Comparison of ENCODE assay signal across 8 cellular contexts in genomic region chr1:184753608-184754478, GRCh38. TPM values are rescaled to one million over a fixed set of nuclear protein-coding genes. Genes with fewer than 3 reads are reported as not detected.
A peak's percentile ranks its signal among the peaks of the same experiment; 100 is the strongest.
DNase-seq lines count a peak whose midpoint lies in the region; ATAC-seq and TF ChIP-seq lines count a peak whose summit lies in the region.

No MANE protein-coding gene starts in this region.

- peak overlapping the region; percentile 77 for H3K9ac ChIP-seq in IMR-90 (ENCODE audit: low read depth, low read length)
- H3K9ac ChIP-seq in mammary epithelial cell (ENCODE audit: insufficient read depth, low read length): peak overlapping the region; percentile 86

- DNase-seq in CD4-positive, CD25-positive, alpha-beta regulatory T cell: peak in 2 of 3 donors; percentile 34 to 59
- DNase-seq in IMR-90: peak; percentile 29
- peak in 4 of 5 donors; percentile 29 to 54 (median 34) for DNase-seq in T-helper 1 cell
- DNase-seq in mammary epithelial cell: peak; percentile 12
- peak; percentile 78 for DNase-seq in islet precursor cell
- peak; percentile 26 to 36 for DNase-seq in stimulated activated CD4-positive, alpha-beta T cell treated with anti-CD3 and anti-CD28 coated beads, Interleukin-15, amount 100 ng/mL, for 1 hour (ENCODE audit: low read depth in 1 of 2, low spot score in 1 of 2)
- no peak for DNase-seq in SHP77 treated with DMSO at 0.1 percent for 48 hours (lab: John Stamatoyannopoulos, UW)

- peak overlapping the region; percentile 92 for H3K4ac ChIP-seq in IMR-90 (ENCODE audit: low read depth, low read length)

- peak overlapping the region; percentile 94 for H3K27ac ChIP-seq in CD4-positive, CD25-positive, alpha-beta regulatory T cell (ENCODE audit: insufficient read depth, low read length, poor library complexity, severe bottlenecking)
- H3K27ac ChIP-seq in IMR-90 (ENCODE audit: insufficient read depth, low read length) (peak overlapping the region; percentile 86), mammary epithelial cell (ENCODE audit: insufficient read depth, low read depth, low read length) (peak overlapping the region; percentile 70)

- H2BK20ac ChIP-seq in IMR-90 (ENCODE audit: low read depth, low read length): no peak overlapping the region

- peak overlapping the region; percentile 86 for H2BK5ac ChIP-seq in IMR-90 (ENCODE audit: low read depth, low read length, poor library complexity, severe bottlenecking)

- peak overlapping the region; percentile 2; the same call in 1 of the 2 replicates for H4K91ac ChIP-seq in IMR-90 (ENCODE audit: insufficient read depth, low read depth, low read length)

- POLR2A ChIA-PET in IMR-90 (lab: Charles Lee; ENCODE audit: unreplicated experiment): interaction anchor here (0.5 kb wide), 1 partner anchor 367 kb away, joined by 3 read pairs; the partner anchor contains the start of gene C1orf21

- H3K14ac ChIP-seq in IMR-90 (replicated peaks; ENCODE audit: low read depth, low read length): peak overlapping the region; percentile 96

- no peaks in the 10 kb centered on the region for H3K36me3 ChIP-seq in CD4-positive, CD25-positive, alpha-beta regulatory T cell (ENCODE audit: control insufficient read depth, insufficient read depth, low read length)
- no peaks in the 10 kb centered on the region for H3K36me3 ChIP-seq in IMR-90 (ENCODE audit: control insufficient read depth, insufficient read depth, low read length)
- no peaks in the 10 kb centered on the region for H3K36me3 ChIP-seq in mammary epithelial cell (ENCODE audit: insufficient read depth, low read length)

- no peak for TF ChIP-seq RAD21 in IMR-90 (IDR thresholded peaks at IDR 0.05; ENCODE audit: low read length)

- H4K5ac ChIP-seq in IMR-90 (ENCODE audit: low read depth, low read length): no peak overlapping the region

- H3K9me3 Mint-ChIP-seq in CD4-positive, CD25-positive, alpha-beta regulatory T cell: no peaks in the 10 kb centered on the region

- no peaks in the 10 kb centered on the region for H3K9me3 ChIP-seq in CD4-positive, CD25-positive, alpha-beta regulatory T cell (ENCODE audit: control insufficient read depth in 2 of 2, low read length in 2 of 2)
- H3K9me3 ChIP-seq in IMR-90 (ENCODE audit: control insufficient read depth, insufficient read depth, low read length) (no peaks in the 10 kb centered on the region), mammary epithelial cell (replicated peaks; ENCODE audit: insufficient read depth, low read length) (no peaks in the 10 kb centered on the region)

- H3K56ac ChIP-seq in IMR-90 (ENCODE audit: extremely low read depth, insufficient read depth, low read length): peak overlapping the region; percentile 78

- H4K20me1 ChIP-seq in IMR-90 (ENCODE audit: insufficient read depth, low read length) (peaks cover 5% of the 10 kb centered on the region; the same call in 1 of the 2 replicates), mammary epithelial cell (ENCODE audit: insufficient read depth, low read length) (no peaks in the 10 kb centered on the region)

- H3K4me1 ChIP-seq in CD4-positive, CD25-positive, alpha-beta regulatory T cell (ENCODE audit: control insufficient read depth, insufficient read depth, low read length, poor library complexity, severe bottlenecking): peaks cover 37% of the 10 kb centered on the region
- H3K4me1 ChIP-seq in IMR-90 (ENCODE audit: control insufficient read depth, insufficient read depth, low read length): no peaks in the 10 kb centered on the region
- peaks cover 5% of the 10 kb centered on the region for H3K4me1 ChIP-seq in mammary epithelial cell (ENCODE audit: insufficient read depth, low read length)

- 0% methylated on average over 30 of the region's 43 CpGs; no CpG with 5 or more reads in 1 of the 2 experiments for WGBS in IMR-90 (ENCODE audit: extremely low coverage in 2 of 2, insufficient read length in 1 of 2), 2 experiments
- 2% methylated on average over 20 of the region's 43 CpGs for WGBS in mammary epithelial cell (ENCODE audit: low coverage, missing lambda C conversion rate)

- H3K27me3 ChIP-seq in CD4-positive, CD25-positive, alpha-beta regulatory T cell (ENCODE audit: control insufficient read depth, insufficient read depth, low read length): no peaks in the 10 kb centered on the region
- H3K27me3 ChIP-seq in IMR-90 (ENCODE audit: control insufficient read depth, insufficient read depth, low read length): no peaks in the 10 kb centered on the region
- no peaks in the 10 kb centered on the region for H3K27me3 ChIP-seq in mammary epithelial cell (ENCODE audit: insufficient read depth, low read length)

- H3K27me3 Mint-ChIP-seq in CD4-positive, CD25-positive, alpha-beta regulatory T cell: no peaks in the 10 kb centered on the region

- peaks cover 0 to 24% of the 10 kb centered on the region in 2 experiments; a peak in 2 of 4 replicates for H3K79me1 ChIP-seq in IMR-90 (ENCODE audit: low read depth in 1 of 2, low read length in 2 of 2)

- H3K4me3 ChIP-seq in CD4-positive, CD25-positive, alpha-beta regulatory T cell (ENCODE audit: low read depth, low read length): peak overlapping the region; percentile 99
- H3K4me3 ChIP-seq in IMR-90 (ENCODE audit: insufficient read depth, low read depth, low read length) (peak overlapping the region; percentile 74), mammary epithelial cell (replicated peaks in 1 of 3; ENCODE audit: insufficient read depth in 1 of 3, low read depth in 2 of 3, low read length in 3 of 3) (peak overlapping the region; percentile 81 to 100 (median 90))

- BruUV-seq in IMR-90 (replicated peaks; lab: Mats Ljungman, UMichigan): no TSS peak
- TSS peak; percentile 35 for BruUV-seq in mammary epithelial cell (replicated peaks; lab: Mats Ljungman, UMichigan)

- H2AK5ac ChIP-seq in IMR-90 (ENCODE audit: low read depth, low read length): peak overlapping the region; percentile 66

- H3K18ac ChIP-seq in IMR-90 (ENCODE audit: low read depth, low read length): no peak overlapping the region

- H3K4me1 Mint-ChIP-seq in CD4-positive, CD25-positive, alpha-beta regulatory T cell: peaks cover 26 to 63% (median 50%) of the 10 kb centered on the region in 4 donors

- no peak for ATAC-seq in CD4-positive, CD25-positive, alpha-beta regulatory T cell (ENCODE audit: low read depth in 2 of 2)
- peak; percentile 7 for ATAC-seq in GM21390 (IDR thresholded peaks at IDR 0.05; ENCODE audit: unreplicated experiment)
- no peak; the same call in none of the 2 replicates for ATAC-seq in IMR-90 (ENCODE audit: low read depth)

- H3K4me3 Mint-ChIP-seq in CD4-positive, CD25-positive, alpha-beta regulatory T cell: peak overlapping the region; percentile 94 to 96 (median 95)

- peak overlapping the region; percentile 90 for H2BK120ac ChIP-seq in IMR-90 (ENCODE audit: low read depth, low read length)

- H2AK9ac ChIP-seq in IMR-90 (replicated peaks; ENCODE audit: low read depth, low read length, poor library complexity): peak overlapping the region; percentile 97

- H3K79me2 ChIP-seq in mammary epithelial cell (ENCODE audit: insufficient read depth, low read length): peaks cover 22% of the 10 kb centered on the region

- H3K27ac Mint-ChIP-seq in CD4-positive, CD25-positive, alpha-beta regulatory T cell: peak overlapping the region; percentile 72 to 97 (median 95)

- TF ChIP-seq CTCF in IMR-90 (conservative IDR thresholded peaks at IDR 0.05; ENCODE audit: low read depth, low read length): no peak
- no peak for TF ChIP-seq CTCF in mammary epithelial cell (conservative IDR thresholded peaks at IDR 0.05 in 1 of 2, IDR thresholded peaks at IDR 0.05 in 1 of 2; ENCODE audit: extremely low read depth in 1 of 2, insufficient read depth in 1 of 2, low read depth in 1 of 2, low read length in 2 of 2)

- peak overlapping the region; percentile 97 for H3K23ac ChIP-seq in IMR-90 (ENCODE audit: low read depth, low read length)

- H3K4me2 ChIP-seq in IMR-90 (ENCODE audit: low read depth, low read length): peak overlapping the region; percentile 93
- H3K4me2 ChIP-seq in mammary epithelial cell (ENCODE audit: insufficient read depth, low read depth, low read length): peak overlapping the region; percentile 99

- CTCF ChIA-PET in IMR-90 (lab: Yijun Ruan, JAX): no interaction called here
- CTCF ChIA-PET in mammary epithelial cell (lab: Charles Lee; ENCODE audit: low non-redundant PET): interaction anchor here (0.6 kb wide), 1 partner anchor 927 kb away, joined by 4 read pairs; no protein-coding TSS in a partner anchor

- no peak for TF ChIP-seq POLR2A in IMR-90 (IDR thresholded peaks at IDR 0.05; ENCODE audit: low read depth, low read length)

- in situ Hi-C loops in IMR-90 (cut with MboI; ENCODE audit: low sequenced_read_pairs) (no loop called here), mammary epithelial cell (cut with MboI; ENCODE audit: low sequenced_read_pairs in 2 of 2) (no loop called here)

- H3K36me3 Mint-ChIP-seq in CD4-positive, CD25-positive, alpha-beta regulatory T cell: peaks cover 3% of the 10 kb centered on the region

- intact Hi-C loops in IMR-90 (cut with micrococcal nuclease) (loop anchor here (5.0 kb wide), 1 partner anchor 228 kb away; no protein-coding TSS in a partner anchor), mammary epithelial cell (cut with micrococcal nuclease) (no loop called here)

- no peaks in the 10 kb centered on the region for H3K9me1 ChIP-seq in IMR-90 (ENCODE audit: insufficient read depth, low read length)

- dilution Hi-C loops in IMR-90 (cut with HindIII; ENCODE audit: low sequenced_read_pairs, unreplicated experiment) (no loop called here), mammary epithelial cell (cut with HindIII; ENCODE audit: low sequenced_read_pairs) (no loop called here)

- H2BK15ac ChIP-seq in IMR-90 (ENCODE audit: low read depth, low read length): no peak overlapping the region

- peak overlapping the region in 1 of 2 experiments; percentile 95; a peak in 1 of 4 replicates for H4K8ac ChIP-seq in IMR-90 (ENCODE audit: low read depth in 2 of 2, low read length in 2 of 2)

- H2AFZ ChIP-seq in IMR-90 (replicated peaks; ENCODE audit: low read length, poor library complexity) (peak overlapping the region; percentile 99), mammary epithelial cell (ENCODE audit: low read depth, low read length) (peak overlapping the region; percentile 98)

TF ChIP-seq in IMR-90, 13 proteins besides CTCF, POLR2A, EP300 and RAD21:
- TF ChIP-seq FOS (IDR thresholded peaks at IDR 0.05; ENCODE audit: low read depth, low read length) (no peak), MXI1 (IDR thresholded peaks at IDR 0.05; ENCODE audit: borderline replicate concordance, low read depth, low read length) (peak; percentile 61; the same call in 1 of the 2 replicates), NFE2L2 (IDR thresholded peaks at IDR 0.05; ENCODE audit: low read depth, low read length) (no peak), SMC3 (IDR thresholded peaks at IDR 0.05; ENCODE audit: low read depth, low read length) (no peak), CEBPB (IDR thresholded peaks at IDR 0.05; ENCODE audit: low read depth, low read length) (0 out of 2 replicates have a peak, but pooled peaks have one; percentile 14)

RNA-seq across cellular contexts. Expression of gene EDEM3, which starts 0.8 kb away (rescaled TPM):
- total RNA-seq in CD4-positive, CD25-positive, alpha-beta regulatory T cell: 38.5 TPM
- 10 to 100 TPM; 11.0 to 17.6 (median 15.6) TPM for polyA plus RNA-seq in CD4-positive, CD25-positive, alpha-beta regulatory T cell
- total RNA-seq in IMR-90 (2012; rRNA removed): 29.9 and 50.5 TPM in 2 replicates
- polyA plus RNA-seq in IMR-90 (2012; rRNA removed): 10.2 and 17.5 TPM in 2 replicates
- polyA plus RNA-seq in IMR-90 (2012; cell fraction: cytosol; rRNA removed): 1.2 and 1.6 TPM in 2 replicates
- 2.1 and 18.2 TPM in 2 replicates for polyA plus RNA-seq in IMR-90 (2012; cell fraction: nucleus; rRNA removed; ENCODE audit: low replicate concordance)
- total RNA-seq in mammary epithelial cell: 10 to 100 TPM; 30.7 to 33.4 TPM
- polyA plus RNA-seq in mammary epithelial cell: 17.3 TPM
- polyA minus RNA-seq in mammary epithelial cell: 29.8 TPM
